In the genomic region with DNA sequence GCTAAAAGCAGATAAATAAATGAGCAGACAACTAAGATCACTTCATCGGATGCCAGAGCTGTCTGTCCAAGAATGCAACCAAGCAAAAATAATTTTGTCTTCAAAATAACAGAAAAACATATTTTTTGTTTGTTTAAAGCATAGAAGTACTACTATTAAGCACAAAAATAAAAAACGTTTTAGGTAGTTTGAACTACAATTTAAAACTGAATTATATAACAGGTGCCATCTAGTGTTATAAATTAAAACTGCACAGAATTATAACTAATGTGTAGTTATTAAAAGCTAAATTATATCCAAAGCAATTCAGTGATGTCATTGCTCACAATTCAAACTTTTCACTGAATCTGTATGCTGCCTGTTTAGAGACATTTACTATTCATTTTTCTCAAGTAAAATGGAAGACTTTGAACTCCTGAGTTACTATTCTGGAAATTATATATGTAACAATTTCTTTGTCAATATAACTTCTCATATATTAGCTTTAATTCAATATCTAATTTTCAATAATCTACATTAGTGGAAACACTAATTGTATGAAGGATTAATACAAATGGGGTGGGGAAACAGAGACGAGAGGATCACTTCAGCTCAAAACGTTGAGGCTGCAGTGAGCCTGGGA, we compare ENCODE assay signal across 9 cellular contexts. TPM values are rescaled to one million over a fixed set of nuclear protein-coding genes. Genes with fewer than 3 reads are reported as not detected.
DNase-seq lines count a peak whose midpoint lies in the region; ATAC-seq and TF ChIP-seq lines count a peak whose summit lies in the region.
"Had no signal": no experiment of that assay in that cellular context is flagged by ENCODE, and none has a peak within 500 bp of the region (broad histone marks: within the 10 kb centered on the region; RNA-seq: fewer than 3 reads in every experiment).

No MANE protein-coding gene starts in this region.

- peaks cover 56% of the 10 kb centered on the region for H3K36me3 ChIP-seq in RWPE2 (ENCODE audit: low read depth)
- H3K36me3 ChIP-seq in suprapubic skin: peaks cover 16% of the 10 kb centered on the region

- H3K9me3 ChIP-seq in RWPE2 (ENCODE audit: severe bottlenecking): no peaks in the 10 kb centered on the region
- H3K9me3 ChIP-seq in suprapubic skin: no peaks in the 10 kb centered on the region

- H3K4me1 ChIP-seq in RWPE2 (ENCODE audit: insufficient read depth, poor library complexity, severe bottlenecking) (no peaks in the 10 kb centered on the region), suprapubic skin (peaks cover 16% of the 10 kb centered on the region)

- peaks cover 22% of the 10 kb centered on the region for H3K4me1 Mint-ChIP-seq in activated CD8-positive, alpha-beta memory T cell treated with anti-CD3 and anti-CD28 coated beads, Interleukin-2, amount 10 ng/mL, durations not matched to agents 7 days and 5 days

- no peak overlapping the region for H3K4me3 ChIP-seq in RWPE2 (ENCODE audit: severe bottlenecking)
- no peak overlapping the region for H3K4me3 ChIP-seq in suprapubic skin

- no peak overlapping the region for H3K27ac ChIP-seq in RWPE2 (ENCODE audit: poor library complexity, severe bottlenecking)
- no peak overlapping the region for H3K27ac ChIP-seq in suprapubic skin

- H3K27ac Mint-ChIP-seq in activated CD8-positive, alpha-beta memory T cell treated with anti-CD3 and anti-CD28 coated beads, Interleukin-2, amount 10 ng/mL, durations not matched to agents 7 days and 5 days: peak overlapping the region; percentile 79

- H3K36me3 Mint-ChIP-seq in activated CD8-positive, alpha-beta memory T cell treated with anti-CD3 and anti-CD28 coated beads, Interleukin-2, amount 10 ng/mL, durations not matched to agents 7 days and 5 days: peaks cover 47% of the 10 kb centered on the region

- TF ChIP-seq POLR2A in suprapubic skin (IDR thresholded peaks at IDR 0.05): no peak

- H3K27me3 Mint-ChIP-seq in activated CD8-positive, alpha-beta memory T cell treated with anti-CD3 and anti-CD28 coated beads, Interleukin-2, amount 10 ng/mL, durations not matched to agents 7 days and 5 days: no peaks in the 10 kb centered on the region

- H3K27me3 ChIP-seq in RWPE2 (ENCODE audit: insufficient read depth, poor library complexity, severe bottlenecking) (no peaks in the 10 kb centered on the region), suprapubic skin (no peaks in the 10 kb centered on the region)

- TF ChIP-seq CTCF in RWPE2 (IDR thresholded peaks at IDR 0.05; ENCODE audit: poor library complexity, severe bottlenecking) (peak; percentile 94), suprapubic skin (IDR thresholded peaks at IDR 0.05) (peak; percentile 35 to 42)

- 57% methylated on average over 4 of the region's 4 CpGs for WGBS in suprapubic skin

- no peaks in the 10 kb centered on the region for H3K9me3 Mint-ChIP-seq in activated CD8-positive, alpha-beta memory T cell treated with anti-CD3 and anti-CD28 coated beads, Interleukin-2, amount 10 ng/mL, durations not matched to agents 7 days and 5 days (ENCODE audit: low read depth)

- TF ChIP-seq EP300 in suprapubic skin (IDR thresholded peaks at IDR 0.05): no peak

- ATAC-seq in activated CD8-positive, alpha-beta memory T cell treated with anti-CD3 and anti-CD28 coated beads, Interleukin-2, amount 10 ng/mL, durations not matched to agents 7 days and 5 days: no peak
- ATAC-seq in RWPE2 (ENCODE audit: low read depth): no peak
- ATAC-seq in GM19463 (IDR thresholded peaks at IDR 0.05; ENCODE audit: unreplicated experiment): no peak

- CTCF ChIA-PET in activated CD8-positive, alpha-beta memory T cell treated with anti-CD3 and anti-CD28 coated beads, Interleukin-2, amount 10 ng/mL, durations not matched to agents 7 days and 5 days (lab: Charles Lee): interaction anchor here (0.6 to 5.5 kb wide), 15 partner anchors 8 to 644 kb away, joined by 3 to 57 read pairs (median 4); a partner anchor contains a TSS

- no peak for DNase-seq in activated CD8-positive, alpha-beta memory T cell treated with anti-CD3 and anti-CD28 coated beads, Interleukin-2, amount 10 ng/mL, durations not matched to agents 7 days and 5 days
- DNase-seq in activated CD8-positive, alpha-beta memory T cell treated with anti-CD3 and anti-CD28 coated beads for 24 hours: no peak
- DNase-seq in RWPE2 (ENCODE audit: low spot score): no peak
- DNase-seq in fibroblast of peridontal ligament (ENCODE audit: extremely low read depth): peak; percentile 59
- no peak for DNase-seq in suprapubic skin (ENCODE audit: low spot score in 2 of 2)
- no peak for DNase-seq in NCI-H446 treated with DMSO at 0.1 percent for 48 hours (lab: John Stamatoyannopoulos, UW)
- DNase-seq in ureter (ENCODE audit: low spot score): no peak

- H3K4me3 Mint-ChIP-seq in activated CD8-positive, alpha-beta memory T cell treated with anti-CD3 and anti-CD28 coated beads, Interleukin-2, amount 10 ng/mL, durations not matched to agents 7 days and 5 days: no peak overlapping the region

RNA-seq across cellular contexts. Expression of a gene that starts 29.5 kb away (rescaled TPM):
- total RNA-seq in activated CD8-positive, alpha-beta memory T cell treated with anti-CD3 and anti-CD28 coated beads, Interleukin-2, amount 10 ng/mL, durations not matched to agents 7 days and 5 days: 10 to 100 TPM; 30.1 to 30.8 TPM
- total RNA-seq in suprapubic skin: 10 to 100 TPM; 17.6 to 25.2 (median 20.7) TPM
- 18.7 TPM for total RNA-seq in ureter

RNA-seq across cellular contexts. Expression of a gene that starts 29.9 kb away (rescaled TPM):
- 10 to 100 TPM; 17.9 to 22.1 TPM for total RNA-seq in activated CD8-positive, alpha-beta memory T cell treated with anti-CD3 and anti-CD28 coated beads, Interleukin-2, amount 10 ng/mL, durations not matched to agents 7 days and 5 days
- total RNA-seq in suprapubic skin (10 to 100 TPM in 2 of 4 donors, 1 to 10 TPM in 2; 8.2 to 13.4 (median 10.8) TPM), ureter (12.0 TPM)

RNA-seq across cellular contexts. Expression of a gene that starts 43.7 kb away (rescaled TPM):
- total RNA-seq in activated CD8-positive, alpha-beta memory T cell treated with anti-CD3 and anti-CD28 coated beads, Interleukin-2, amount 10 ng/mL, durations not matched to agents 7 days and 5 days: not detected
- 100 to 1,000 TPM; 106 to 151 (median 120) TPM for total RNA-seq in suprapubic skin
- total RNA-seq in ureter: not detected
- total RNA-seq: pulmonary artery endothelial cell had no signal

Comparison
In these comparisons a context has a peak if more than half of its experiments do, and no peak if none do; other contexts are left out.
1. RNA of a gene that starts 43.7 kb away (total RNA-seq): 106 to 151 TPM in suprapubic skin; not detected in ureter (single experiment) and not detected in activated CD8-positive, alpha-beta memory T cell treated with anti-CD3 and anti-CD28 coated beads, Interleukin-2, amount 10 ng/mL, durations not matched to agents 7 days and 5 days; every median in the first group is over 10 times any median in the second.